1 cellular context compared by ENCODE assay signal in the genomic region with DNA sequence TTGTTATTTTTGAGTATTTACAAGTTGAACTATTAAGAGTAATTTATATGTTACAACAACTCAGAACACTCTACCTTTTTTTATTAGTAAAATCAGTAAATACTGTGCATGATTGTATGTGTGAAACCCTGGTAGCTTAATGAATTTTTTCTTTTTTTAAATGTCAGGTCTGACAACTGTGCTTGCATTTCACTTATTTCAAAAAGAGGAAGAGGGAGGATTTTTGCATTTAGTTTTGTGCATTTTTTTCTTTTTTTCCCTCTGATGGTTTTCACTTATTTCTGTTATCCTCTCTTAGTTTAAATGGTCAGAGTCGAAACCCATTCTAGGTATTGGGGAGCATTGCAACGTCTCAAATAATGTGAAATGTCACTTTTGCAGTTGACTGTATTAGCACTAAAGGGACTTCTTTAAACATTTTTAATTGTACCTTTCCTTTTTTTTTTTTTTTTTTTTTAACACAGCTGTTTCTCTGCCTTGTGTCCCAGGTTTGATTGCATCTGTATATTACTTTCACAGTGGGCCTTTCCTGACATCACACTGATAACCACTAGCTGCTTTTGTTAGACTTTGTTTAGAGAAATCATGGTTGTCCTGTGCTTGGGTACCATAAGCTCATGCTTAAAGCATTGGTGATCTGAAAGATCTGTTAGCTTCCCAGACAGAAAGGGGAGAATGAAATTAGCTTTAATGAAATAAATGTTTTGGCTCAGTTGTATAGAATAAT.
TF ChIP-seq lines count a peak whose summit lies in the region.

No MANE protein-coding gene starts in this region.

TF ChIP-seq in GM12878, 131 proteins besides CTCF, POLR2A, EP300 and RAD21:
- TF ChIP-seq NFIC (IDR thresholded peaks at IDR 0.05; ENCODE audit: low read depth, low read length) (0 out of 2 replicates have a peak, but pooled peaks have one; percentile 11), CBX5 (IDR thresholded peaks at IDR 0.05; ENCODE audit: low read depth) (no peak), RBBP5 (conservative IDR thresholded peaks at IDR 0.05) (no peak), IKZF2 (IDR thresholded peaks at IDR 0.05) (peak; percentile 11 to 19; a peak in 1 of 4 replicates), KLF5 (IDR thresholded peaks at IDR 0.05; ENCODE audit: partially characterized antibody) (no peak), SPI1 (IDR thresholded peaks at IDR 0.05; ENCODE audit: borderline replicate concordance, insufficient read depth, low read depth, low read length) (peak; percentile 82), PML (IDR thresholded peaks at IDR 0.05; ENCODE audit: low read length) (peak; percentile 25; the same call in 1 of the 2 replicates), CEBPB (IDR thresholded peaks at IDR 0.05; ENCODE audit: borderline replicate concordance in 1 of 2, low read depth in 2 of 2, low read length in 2 of 2) (no peak), EGR1 (IDR thresholded peaks at IDR 0.05; ENCODE audit: borderline replicate concordance in 1 of 2, low read depth in 2 of 2, low read length in 2 of 2) (no peak), ZNF384 (IDR thresholded peaks at IDR 0.05; ENCODE audit: borderline replicate concordance, low read depth, low read length) (peak; percentile 72)
- TF ChIP-seq, protein P1, sequence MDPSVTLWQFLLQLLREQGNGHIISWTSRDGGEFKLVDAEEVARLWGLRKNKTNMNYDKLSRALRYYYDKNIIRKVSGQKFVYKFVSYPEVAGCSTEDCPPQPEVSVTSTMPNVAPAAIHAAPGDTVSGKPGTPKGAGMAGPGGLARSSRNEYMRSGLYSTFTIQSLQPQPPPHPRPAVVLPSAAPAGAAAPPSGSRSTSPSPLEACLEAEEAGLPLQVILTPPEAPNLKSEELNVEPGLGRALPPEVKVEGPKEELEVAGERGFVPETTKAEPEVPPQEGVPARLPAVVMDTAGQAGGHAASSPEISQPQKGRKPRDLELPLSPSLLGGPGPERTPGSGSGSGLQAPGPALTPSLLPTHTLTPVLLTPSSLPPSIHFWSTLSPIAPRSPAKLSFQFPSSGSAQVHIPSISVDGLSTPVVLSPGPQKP (IDR thresholded peaks at IDR 0.05; ENCODE audit: low read depth, low read length), result no peak
- TF ChIP-seq, protein P2, sequence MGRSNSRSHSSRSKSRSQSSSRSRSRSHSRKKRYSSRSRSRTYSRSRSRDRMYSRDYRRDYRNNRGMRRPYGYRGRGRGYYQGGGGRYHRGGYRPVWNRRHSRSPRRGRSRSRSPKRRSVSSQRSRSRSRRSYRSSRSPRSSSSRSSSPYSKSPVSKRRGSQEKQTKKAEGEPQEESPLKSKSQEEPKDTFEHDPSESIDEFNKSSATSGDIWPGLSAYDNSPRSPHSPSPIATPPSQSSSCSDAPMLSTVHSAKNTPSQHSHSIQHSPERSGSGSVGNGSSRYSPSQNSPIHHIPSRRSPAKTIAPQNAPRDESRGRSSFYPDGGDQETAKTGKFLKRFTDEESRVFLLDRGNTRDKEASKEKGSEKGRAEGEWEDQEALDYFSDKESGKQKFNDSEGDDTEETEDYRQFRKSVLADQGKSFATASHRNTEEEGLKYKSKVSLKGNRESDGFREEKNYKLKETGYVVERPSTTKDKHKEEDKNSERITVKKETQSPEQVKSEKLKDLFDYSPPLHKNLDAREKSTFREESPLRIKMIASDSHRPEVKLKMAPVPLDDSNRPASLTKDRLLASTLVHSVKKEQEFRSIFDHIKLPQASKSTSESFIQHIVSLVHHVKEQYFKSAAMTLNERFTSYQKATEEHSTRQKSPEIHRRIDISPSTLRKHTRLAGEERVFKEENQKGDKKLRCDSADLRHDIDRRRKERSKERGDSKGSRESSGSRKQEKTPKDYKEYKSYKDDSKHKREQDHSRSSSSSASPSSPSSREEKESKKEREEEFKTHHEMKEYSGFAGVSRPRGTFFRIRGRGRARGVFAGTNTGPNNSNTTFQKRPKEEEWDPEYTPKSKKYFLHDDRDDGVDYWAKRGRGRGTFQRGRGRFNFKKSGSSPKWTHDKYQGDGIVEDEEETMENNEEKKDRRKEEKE (IDR thresholded peaks at IDR 0.05), result no peak
- TF ChIP-seq, protein P3, sequence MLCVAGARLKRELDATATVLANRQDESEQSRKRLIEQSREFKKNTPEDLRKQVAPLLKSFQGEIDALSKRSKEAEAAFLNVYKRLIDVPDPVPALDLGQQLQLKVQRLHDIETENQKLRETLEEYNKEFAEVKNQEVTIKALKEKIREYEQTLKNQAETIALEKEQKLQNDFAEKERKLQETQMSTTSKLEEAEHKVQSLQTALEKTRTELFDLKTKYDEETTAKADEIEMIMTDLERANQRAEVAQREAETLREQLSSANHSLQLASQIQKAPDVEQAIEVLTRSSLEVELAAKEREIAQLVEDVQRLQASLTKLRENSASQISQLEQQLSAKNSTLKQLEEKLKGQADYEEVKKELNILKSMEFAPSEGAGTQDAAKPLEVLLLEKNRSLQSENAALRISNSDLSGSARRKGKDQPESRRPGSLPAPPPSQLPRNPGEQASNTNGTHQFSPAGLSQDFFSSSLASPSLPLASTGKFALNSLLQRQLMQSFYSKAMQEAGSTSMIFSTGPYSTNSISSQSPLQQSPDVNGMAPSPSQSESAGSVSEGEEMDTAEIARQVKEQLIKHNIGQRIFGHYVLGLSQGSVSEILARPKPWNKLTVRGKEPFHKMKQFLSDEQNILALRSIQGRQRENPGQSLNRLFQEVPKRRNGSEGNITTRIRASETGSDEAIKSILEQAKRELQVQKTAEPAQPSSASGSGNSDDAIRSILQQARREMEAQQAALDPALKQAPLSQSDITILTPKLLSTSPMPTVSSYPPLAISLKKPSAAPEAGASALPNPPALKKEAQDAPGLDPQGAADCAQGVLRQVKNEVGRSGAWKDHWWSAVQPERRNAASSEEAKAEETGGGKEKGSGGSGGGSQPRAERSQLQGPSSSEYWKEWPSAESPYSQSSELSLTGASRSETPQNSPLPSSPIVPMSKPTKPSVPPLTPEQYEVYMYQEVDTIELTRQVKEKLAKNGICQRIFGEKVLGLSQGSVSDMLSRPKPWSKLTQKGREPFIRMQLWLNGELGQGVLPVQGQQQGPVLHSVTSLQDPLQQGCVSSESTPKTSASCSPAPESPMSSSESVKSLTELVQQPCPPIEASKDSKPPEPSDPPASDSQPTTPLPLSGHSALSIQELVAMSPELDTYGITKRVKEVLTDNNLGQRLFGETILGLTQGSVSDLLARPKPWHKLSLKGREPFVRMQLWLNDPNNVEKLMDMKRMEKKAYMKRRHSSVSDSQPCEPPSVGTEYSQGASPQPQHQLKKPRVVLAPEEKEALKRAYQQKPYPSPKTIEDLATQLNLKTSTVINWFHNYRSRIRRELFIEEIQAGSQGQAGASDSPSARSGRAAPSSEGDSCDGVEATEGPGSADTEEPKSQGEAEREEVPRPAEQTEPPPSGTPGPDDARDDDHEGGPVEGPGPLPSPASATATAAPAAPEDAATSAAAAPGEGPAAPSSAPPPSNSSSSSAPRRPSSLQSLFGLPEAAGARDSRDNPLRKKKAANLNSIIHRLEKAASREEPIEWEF (IDR thresholded peaks at IDR 0.05; ENCODE audit: insufficient replicate concordance, low read depth, low read length), result no peak
